Comparison of ENCODE assay signal across 1 cellular context in the genomic region with DNA sequence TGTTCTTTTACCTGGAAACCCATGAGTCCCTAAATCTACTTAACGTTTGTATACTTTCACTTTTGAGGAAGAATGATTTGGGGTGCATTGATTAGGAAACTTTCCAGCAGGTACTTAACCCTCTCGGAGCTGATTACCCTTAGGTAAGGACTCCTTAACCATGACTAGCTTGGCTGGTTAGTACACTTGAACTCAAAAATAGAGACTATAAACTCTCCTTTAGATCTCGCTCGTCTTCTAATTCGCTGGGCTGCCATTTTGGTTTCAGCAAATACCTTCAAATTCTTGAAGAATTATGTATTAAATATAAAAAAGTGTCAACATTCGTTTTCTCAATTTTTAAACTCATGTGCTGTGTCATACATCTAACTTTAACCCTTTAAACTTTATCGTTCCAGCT.
TF ChIP-seq lines count a peak whose summit lies in the region.

No MANE protein-coding gene starts in this region.

TF ChIP-seq in GM23338, 12 proteins besides CTCF, POLR2A, EP300 and RAD21 (continued from another document):
- TF ChIP-seq, protein P1, sequence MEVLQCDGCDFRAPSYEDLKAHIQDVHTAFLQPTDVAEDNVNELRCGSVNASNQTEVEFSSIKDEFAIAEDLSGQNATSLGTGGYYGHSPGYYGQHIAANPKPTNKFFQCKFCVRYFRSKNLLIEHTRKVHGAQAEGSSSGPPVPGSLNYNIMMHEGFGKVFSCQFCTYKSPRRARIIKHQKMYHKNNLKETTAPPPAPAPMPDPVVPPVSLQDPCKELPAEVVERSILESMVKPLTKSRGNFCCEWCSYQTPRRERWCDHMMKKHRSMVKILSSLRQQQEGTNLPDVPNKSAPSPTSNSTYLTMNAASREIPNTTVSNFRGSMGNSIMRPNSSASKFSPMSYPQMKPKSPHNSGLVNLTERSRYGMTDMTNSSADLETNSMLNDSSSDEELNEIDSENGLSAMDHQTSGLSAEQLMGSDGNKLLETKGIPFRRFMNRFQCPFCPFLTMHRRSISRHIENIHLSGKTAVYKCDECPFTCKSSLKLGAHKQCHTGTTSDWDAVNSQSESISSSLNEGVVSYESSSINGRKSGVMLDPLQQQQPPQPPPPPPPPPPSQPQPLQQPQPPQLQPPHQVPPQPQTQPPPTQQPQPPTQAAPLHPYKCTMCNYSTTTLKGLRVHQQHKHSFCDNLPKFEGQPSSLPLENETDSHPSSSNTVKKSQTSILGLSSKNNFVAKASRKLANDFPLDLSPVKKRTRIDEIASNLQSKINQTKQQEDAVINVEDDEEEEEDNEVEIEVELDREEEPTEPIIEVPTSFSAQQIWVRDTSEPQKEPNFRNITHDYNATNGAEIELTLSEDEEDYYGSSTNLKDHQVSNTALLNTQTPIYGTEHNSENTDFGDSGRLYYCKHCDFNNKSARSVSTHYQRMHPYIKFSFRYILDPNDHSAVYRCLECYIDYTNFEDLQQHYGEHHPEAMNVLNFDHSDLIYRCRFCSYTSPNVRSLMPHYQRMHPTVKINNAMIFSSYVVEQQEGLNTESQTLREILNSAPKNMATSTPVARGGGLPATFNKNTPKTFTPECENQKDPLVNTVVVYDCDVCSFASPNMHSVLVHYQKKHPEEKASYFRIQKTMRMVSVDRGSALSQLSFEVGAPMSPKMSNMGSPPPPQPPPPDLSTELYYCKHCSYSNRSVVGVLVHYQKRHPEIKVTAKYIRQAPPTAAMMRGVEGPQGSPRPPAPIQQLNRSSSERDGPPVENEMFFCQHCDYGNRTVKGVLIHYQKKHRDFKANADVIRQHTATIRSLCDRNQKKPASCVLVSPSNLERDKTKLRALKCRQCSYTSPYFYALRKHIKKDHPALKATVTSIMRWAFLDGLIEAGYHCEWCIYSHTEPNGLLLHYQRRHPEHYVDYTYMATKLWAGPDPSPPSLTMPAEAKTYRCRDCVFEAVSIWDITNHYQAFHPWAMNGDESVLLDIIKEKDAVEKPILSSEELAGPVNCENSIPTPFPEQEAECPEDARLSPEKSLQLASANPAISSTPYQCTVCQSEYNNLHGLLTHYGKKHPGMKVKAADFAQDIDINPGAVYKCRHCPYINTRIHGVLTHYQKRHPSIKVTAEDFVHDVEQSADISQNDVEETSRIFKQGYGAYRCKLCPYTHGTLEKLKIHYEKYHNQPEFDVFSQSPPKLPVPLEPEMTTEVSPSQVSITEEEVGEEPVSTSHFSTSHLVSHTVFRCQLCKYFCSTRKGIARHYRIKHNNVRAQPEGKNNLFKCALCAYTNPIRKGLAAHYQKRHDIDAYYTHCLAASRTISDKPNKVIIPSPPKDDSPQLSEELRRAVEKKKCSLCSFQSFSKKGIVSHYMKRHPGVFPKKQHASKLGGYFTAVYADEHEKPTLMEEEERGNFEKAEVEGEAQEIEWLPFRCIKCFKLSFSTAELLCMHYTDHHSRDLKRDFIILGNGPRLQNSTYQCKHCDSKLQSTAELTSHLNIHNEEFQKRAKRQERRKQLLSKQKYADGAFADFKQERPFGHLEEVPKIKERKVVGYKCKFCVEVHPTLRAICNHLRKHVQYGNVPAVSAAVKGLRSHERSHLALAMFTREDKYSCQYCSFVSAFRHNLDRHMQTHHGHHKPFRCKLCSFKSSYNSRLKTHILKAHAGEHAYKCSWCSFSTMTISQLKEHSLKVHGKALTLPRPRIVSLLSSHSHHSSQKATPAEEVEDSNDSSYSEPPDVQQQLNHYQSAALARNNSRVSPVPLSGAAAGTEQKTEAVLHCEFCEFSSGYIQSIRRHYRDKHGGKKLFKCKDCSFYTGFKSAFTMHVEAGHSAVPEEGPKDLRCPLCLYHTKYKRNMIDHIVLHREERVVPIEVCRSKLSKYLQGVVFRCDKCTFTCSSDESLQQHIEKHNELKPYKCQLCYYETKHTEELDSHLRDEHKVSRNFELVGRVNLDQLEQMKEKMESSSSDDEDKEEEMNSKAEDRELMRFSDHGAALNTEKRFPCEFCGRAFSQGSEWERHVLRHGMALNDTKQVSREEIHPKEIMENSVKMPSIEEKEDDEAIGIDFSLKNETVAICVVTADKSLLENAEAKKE (CRISPR knock-in tag; IDR thresholded peaks at IDR 0.05): no peak
- TF ChIP-seq, protein P2, sequence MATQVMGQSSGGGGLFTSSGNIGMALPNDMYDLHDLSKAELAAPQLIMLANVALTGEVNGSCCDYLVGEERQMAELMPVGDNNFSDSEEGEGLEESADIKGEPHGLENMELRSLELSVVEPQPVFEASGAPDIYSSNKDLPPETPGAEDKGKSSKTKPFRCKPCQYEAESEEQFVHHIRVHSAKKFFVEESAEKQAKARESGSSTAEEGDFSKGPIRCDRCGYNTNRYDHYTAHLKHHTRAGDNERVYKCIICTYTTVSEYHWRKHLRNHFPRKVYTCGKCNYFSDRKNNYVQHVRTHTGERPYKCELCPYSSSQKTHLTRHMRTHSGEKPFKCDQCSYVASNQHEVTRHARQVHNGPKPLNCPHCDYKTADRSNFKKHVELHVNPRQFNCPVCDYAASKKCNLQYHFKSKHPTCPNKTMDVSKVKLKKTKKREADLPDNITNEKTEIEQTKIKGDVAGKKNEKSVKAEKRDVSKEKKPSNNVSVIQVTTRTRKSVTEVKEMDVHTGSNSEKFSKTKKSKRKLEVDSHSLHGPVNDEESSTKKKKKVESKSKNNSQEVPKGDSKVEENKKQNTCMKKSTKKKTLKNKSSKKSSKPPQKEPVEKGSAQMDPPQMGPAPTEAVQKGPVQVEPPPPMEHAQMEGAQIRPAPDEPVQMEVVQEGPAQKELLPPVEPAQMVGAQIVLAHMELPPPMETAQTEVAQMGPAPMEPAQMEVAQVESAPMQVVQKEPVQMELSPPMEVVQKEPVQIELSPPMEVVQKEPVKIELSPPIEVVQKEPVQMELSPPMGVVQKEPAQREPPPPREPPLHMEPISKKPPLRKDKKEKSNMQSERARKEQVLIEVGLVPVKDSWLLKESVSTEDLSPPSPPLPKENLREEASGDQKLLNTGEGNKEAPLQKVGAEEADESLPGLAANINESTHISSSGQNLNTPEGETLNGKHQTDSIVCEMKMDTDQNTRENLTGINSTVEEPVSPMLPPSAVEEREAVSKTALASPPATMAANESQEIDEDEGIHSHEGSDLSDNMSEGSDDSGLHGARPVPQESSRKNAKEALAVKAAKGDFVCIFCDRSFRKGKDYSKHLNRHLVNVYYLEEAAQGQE (IDR thresholded peaks at IDR 0.05; ENCODE audit: unreplicated experiment): no peak
- no peak for TF ChIP-seq EZH2phosphoT487 (IDR thresholded peaks at IDR 0.05; ENCODE audit: unreplicated experiment)
